8 cellular contexts compared by ENCODE assay signal in the genomic region with DNA sequence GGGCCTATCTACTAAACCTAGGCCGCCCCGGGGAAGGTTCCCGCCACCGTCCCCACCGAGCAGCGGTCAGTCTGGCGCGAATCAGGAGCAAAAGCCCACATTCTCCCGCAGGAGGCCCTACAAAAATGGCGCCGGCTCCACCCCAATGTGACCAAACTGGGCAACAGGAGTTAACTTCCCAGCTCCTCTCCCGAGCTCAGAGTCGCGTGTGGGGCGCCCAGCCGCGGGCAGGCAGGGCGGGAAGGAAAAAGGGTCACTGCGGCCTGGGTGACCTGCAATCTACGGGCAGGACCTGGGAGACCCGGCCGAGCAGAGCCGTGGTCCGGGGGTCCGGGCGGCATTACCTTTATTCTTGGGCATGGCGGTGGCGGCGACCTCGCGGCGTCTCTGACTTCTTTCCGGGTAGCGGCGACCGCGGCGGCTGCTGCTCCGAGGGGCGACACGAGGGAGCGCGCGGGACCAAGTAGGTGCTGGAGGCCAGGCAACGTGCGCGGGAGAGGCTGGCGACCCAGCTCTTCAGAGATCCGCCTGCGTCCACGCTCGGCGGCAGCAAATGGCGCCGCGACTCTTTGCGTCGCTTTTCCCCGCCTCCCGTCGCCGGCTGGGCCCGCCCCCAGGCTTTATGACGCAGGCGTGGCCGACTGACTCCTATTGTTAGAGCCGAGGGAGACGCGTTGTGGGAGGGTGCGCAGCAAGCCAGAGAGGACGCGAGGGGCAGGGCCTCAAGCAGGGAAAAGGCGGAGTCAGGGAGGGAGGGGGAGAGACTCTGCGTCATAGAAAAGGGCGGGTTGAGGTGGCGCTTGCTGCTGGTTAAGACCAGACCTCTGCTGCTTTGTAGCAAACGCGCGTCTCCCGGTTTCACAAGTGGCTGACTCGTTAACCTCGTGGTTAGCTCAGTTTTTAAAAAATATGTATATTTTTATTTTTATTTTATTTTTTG. TPM values are rescaled to one million over a fixed set of nuclear protein-coding genes. Genes with fewer than 3 reads are reported as not detected.
DNase-seq lines count a peak whose midpoint lies in the region; ATAC-seq, FAIRE-seq and TF ChIP-seq lines count a peak whose summit lies in the region.

A gene with protein sequence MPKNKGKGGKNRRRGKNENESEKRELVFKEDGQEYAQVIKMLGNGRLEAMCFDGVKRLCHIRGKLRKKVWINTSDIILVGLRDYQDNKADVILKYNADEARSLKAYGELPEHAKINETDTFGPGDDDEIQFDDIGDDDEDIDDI (minus strand): TSS at position 558 of the 940 bp plus-strand sequence. CDS start 198 bp downstream, at position 360.

- H3K9me3 Mint-ChIP-seq in T-cell: no peaks in the 10 kb centered on the region
- H3K9me3 Mint-ChIP-seq in type B pancreatic cell: no peaks in the 10 kb centered on the region

- H3K27ac Mint-ChIP-seq in T-cell: peak within 1 kb of the TSS; percentile 80 to 91
- H3K27ac Mint-ChIP-seq in type B pancreatic cell: peak within 1 kb of the TSS; percentile 83

- POLR2A ChIA-PET in T-cell (lab: Charles Lee): interaction anchor here (0.6 to 0.9 kb wide), 5 partner anchors 38 to 394 kb away, joined by 3 to 7 read pairs (median 4); no protein-coding TSS in a partner anchor

- peaks cover 7% of the 10 kb centered on the region for H3K36me3 Mint-ChIP-seq in T-cell
- H3K36me3 Mint-ChIP-seq in type B pancreatic cell: peaks cover 5% of the 10 kb centered on the region

- ATAC-seq in HG02840 (IDR thresholded peaks at IDR 0.05; ENCODE audit: low FRiP score, unreplicated experiment) (peak; percentile 99), T-cell (replicated peaks in 1 of 4) (peak; percentile 96 to 99 (median 98))

- peak; percentile 61 for TF ChIP-seq POLR2A in GM12891 (IDR thresholded peaks at IDR 0.05; ENCODE audit: low read depth, low read length)

- DNase-seq in GM12891 (ENCODE audit: insufficient read length, low spot score) (peak; percentile 54), NCI-H1436 treated with DMSO at 0.1 percent for 48 hours (lab: John Stamatoyannopoulos, UW) (peak; percentile 76), T-cell (peak; percentile 92 to 100 (median 96)), cardiac septum (ENCODE audit: low spot score) (peak; percentile 100), pons (ENCODE audit: low spot score) (peak; percentile 98), type B pancreatic cell (ENCODE audit: extremely low spot score, unreplicated experiment) (peak; percentile 92)

- peak; percentile 99 for FAIRE-seq in GM12891 (lab: Jason Lieb, UNC)

- intact Hi-C loops in cardiac septum (cut with DNase I): loop anchor here (2.0 to 5.0 kb wide), 2 partner anchors 125 to 301 kb away; partner anchors contain the start of gene RPS6KA3

- H3K4me3 Mint-ChIP-seq in T-cell (peak within 1 kb of the TSS; percentile 85 to 91 (median 89)), type B pancreatic cell (peak within 1 kb of the TSS; percentile 86)

- TF ChIP-seq CTCF in type B pancreatic cell (conservative IDR thresholded peaks at IDR 0.05): no peak

- H3K4me1 Mint-ChIP-seq in T-cell (peaks cover 25 to 36% (median 33%) of the 10 kb centered on the region in 3 donors), type B pancreatic cell (ENCODE audit: unreplicated experiment) (peaks cover 11% of the 10 kb centered on the region)

- H3K27me3 Mint-ChIP-seq in T-cell (no peaks in the 10 kb centered on the region), type B pancreatic cell (no peaks in the 10 kb centered on the region)

- CTCF ChIA-PET in T-cell (lab: Charles Lee): interaction anchor here (0.6 kb wide), 2 partner anchors 237 to 1764 kb away, joined by 3 to 6 read pairs; no protein-coding TSS in a partner anchor

- WGBS in adipose tissue, 3 donors: 0 to 6% (median 2%) methylated on average over 42 to 79 of the region's 82 CpGs

- H3K27ac ChIP-seq in adipose tissue (ENCODE audit: low read depth, low read length): peak within 1 kb of the TSS; percentile 15

TF ChIP-seq in GM12891, 5 proteins besides CTCF, POLR2A, EP300 and RAD21:
- TF ChIP-seq POLR2AphosphoS5 (IDR thresholded peaks at IDR 0.05; ENCODE audit: low read depth, low read length): no peak
- no peak for TF ChIP-seq POU2F2 (IDR thresholded peaks at IDR 0.05; ENCODE audit: low read depth, low read length)
- TF ChIP-seq TAF1 (IDR thresholded peaks at IDR 0.05; ENCODE audit: low read depth, low read length): no peak; the same call in 1 of the 2 replicates
- TF ChIP-seq SPI1 (IDR thresholded peaks at IDR 0.05; ENCODE audit: low read depth, low read length): no peak
- TF ChIP-seq PAX5 (IDR thresholded peaks at IDR 0.05; ENCODE audit: insufficient read depth, low read length, severe bottlenecking): no peak

RNA-seq across cellular contexts. Expression of the gene that starts here (rescaled TPM):
- polyA plus RNA-seq in GM12891 (2012; ENCODE audit: low read depth, missing spikeins): 35.6 TPM
- total RNA-seq in T-cell (10 to 100 TPM; 39.6 to 81.8 (median 52.6) TPM), cardiac septum (75.4 TPM), type B pancreatic cell (ENCODE audit: low replicate concordance) (95.2 and 96.8 TPM in 2 replicates)
- 10 to 100 TPM; 19.8 to 51.4 (median 40.9) TPM for polyA plus RNA-seq in adipose tissue

Comparison
In these comparisons a context has a peak if more than half of its experiments do, and no peak if none do; other contexts are left out.
1. Peak in every context shown above with its lines: DNase-seq, ATAC-seq and H3K27ac ChIP-seq.